Comparison of ENCODE assay signal across 1 cellular context in the genomic region with DNA sequence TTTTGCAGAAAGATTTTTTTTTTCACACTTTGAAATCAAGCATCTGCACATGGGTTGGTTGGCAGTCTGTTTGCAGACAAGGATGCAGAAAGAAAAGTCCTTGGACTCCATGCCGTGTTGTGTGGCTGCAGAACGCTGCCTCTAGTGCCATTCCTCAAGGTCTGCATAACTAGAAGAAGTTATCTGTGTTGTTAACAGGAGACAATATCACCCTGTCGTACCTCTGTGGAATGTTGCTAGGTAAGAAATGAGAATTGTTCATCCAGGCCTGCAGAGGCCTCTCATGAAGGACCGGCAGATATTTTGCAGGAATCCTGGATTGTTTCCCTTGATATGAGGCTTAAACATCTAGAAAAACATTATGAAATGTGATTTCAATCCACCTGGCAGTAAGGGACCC.
TF ChIP-seq lines count a peak whose summit lies in the region.

No MANE protein-coding gene starts in this region.

TF ChIP-seq in WTC11, 78 proteins besides CTCF, POLR2A, EP300 and RAD21 (continued from another document):
- TF ChIP-seq, protein P1, sequence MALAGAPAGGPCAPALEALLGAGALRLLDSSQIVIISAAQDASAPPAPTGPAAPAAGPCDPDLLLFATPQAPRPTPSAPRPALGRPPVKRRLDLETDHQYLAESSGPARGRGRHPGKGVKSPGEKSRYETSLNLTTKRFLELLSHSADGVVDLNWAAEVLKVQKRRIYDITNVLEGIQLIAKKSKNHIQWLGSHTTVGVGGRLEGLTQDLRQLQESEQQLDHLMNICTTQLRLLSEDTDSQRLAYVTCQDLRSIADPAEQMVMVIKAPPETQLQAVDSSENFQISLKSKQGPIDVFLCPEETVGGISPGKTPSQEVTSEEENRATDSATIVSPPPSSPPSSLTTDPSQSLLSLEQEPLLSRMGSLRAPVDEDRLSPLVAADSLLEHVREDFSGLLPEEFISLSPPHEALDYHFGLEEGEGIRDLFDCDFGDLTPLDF (CRISPR knock-in tag; IDR thresholded peaks at IDR 0.05): no peak
- TF ChIP-seq, protein P2, sequence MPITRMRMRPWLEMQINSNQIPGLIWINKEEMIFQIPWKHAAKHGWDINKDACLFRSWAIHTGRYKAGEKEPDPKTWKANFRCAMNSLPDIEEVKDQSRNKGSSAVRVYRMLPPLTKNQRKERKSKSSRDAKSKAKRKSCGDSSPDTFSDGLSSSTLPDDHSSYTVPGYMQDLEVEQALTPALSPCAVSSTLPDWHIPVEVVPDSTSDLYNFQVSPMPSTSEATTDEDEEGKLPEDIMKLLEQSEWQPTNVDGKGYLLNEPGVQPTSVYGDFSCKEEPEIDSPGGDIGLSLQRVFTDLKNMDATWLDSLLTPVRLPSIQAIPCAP (CRISPR knock-in tag; IDR thresholded peaks at IDR 0.05): no peak
- TF ChIP-seq, protein P3, sequence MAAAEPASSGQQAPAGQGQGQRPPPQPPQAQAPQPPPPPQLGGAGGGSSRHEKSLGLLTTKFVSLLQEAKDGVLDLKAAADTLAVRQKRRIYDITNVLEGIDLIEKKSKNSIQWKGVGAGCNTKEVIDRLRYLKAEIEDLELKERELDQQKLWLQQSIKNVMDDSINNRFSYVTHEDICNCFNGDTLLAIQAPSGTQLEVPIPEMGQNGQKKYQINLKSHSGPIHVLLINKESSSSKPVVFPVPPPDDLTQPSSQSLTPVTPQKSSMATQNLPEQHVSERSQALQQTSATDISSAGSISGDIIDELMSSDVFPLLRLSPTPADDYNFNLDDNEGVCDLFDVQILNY (CRISPR knock-in tag; IDR thresholded peaks at IDR 0.05): no peak
- TF ChIP-seq, protein P4, sequence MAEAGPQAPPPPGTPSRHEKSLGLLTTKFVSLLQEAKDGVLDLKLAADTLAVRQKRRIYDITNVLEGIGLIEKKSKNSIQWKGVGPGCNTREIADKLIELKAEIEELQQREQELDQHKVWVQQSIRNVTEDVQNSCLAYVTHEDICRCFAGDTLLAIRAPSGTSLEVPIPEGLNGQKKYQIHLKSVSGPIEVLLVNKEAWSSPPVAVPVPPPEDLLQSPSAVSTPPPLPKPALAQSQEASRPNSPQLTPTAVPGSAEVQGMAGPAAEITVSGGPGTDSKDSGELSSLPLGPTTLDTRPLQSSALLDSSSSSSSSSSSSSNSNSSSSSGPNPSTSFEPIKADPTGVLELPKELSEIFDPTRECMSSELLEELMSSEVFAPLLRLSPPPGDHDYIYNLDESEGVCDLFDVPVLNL (CRISPR knock-in tag; IDR thresholded peaks at IDR 0.05; ENCODE audit: borderline replicate concordance, low read depth): no peak
- TF ChIP-seq SMAD4 (CRISPR knock-in tag; IDR thresholded peaks at IDR 0.05) (no peak), ZBTB21 (CRISPR knock-in tag; IDR thresholded peaks at IDR 0.05; ENCODE audit: borderline replicate concordance) (no peak), ZNF219 (CRISPR knock-in tag; IDR thresholded peaks at IDR 0.05; ENCODE audit: borderline replicate concordance) (no peak), CREB1 (CRISPR knock-in tag; IDR thresholded peaks at IDR 0.05) (no peak), NR3C1 (CRISPR knock-in tag; conservative IDR thresholded peaks at IDR 0.05; ENCODE audit: low read depth) (no peak)
- TF ChIP-seq, protein P5, sequence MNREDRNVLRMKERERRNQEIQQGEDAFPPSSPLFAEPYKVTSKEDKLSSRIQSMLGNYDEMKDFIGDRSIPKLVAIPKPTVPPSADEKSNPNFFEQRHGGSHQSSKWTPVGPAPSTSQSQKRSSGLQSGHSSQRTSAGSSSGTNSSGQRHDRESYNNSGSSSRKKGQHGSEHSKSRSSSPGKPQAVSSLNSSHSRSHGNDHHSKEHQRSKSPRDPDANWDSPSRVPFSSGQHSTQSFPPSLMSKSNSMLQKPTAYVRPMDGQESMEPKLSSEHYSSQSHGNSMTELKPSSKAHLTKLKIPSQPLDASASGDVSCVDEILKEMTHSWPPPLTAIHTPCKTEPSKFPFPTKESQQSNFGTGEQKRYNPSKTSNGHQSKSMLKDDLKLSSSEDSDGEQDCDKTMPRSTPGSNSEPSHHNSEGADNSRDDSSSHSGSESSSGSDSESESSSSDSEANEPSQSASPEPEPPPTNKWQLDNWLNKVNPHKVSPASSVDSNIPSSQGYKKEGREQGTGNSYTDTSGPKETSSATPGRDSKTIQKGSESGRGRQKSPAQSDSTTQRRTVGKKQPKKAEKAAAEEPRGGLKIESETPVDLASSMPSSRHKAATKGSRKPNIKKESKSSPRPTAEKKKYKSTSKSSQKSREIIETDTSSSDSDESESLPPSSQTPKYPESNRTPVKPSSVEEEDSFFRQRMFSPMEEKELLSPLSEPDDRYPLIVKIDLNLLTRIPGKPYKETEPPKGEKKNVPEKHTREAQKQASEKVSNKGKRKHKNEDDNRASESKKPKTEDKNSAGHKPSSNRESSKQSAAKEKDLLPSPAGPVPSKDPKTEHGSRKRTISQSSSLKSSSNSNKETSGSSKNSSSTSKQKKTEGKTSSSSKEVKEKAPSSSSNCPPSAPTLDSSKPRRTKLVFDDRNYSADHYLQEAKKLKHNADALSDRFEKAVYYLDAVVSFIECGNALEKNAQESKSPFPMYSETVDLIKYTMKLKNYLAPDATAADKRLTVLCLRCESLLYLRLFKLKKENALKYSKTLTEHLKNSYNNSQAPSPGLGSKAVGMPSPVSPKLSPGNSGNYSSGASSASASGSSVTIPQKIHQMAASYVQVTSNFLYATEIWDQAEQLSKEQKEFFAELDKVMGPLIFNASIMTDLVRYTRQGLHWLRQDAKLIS (CRISPR knock-in tag; IDR thresholded peaks at IDR 0.05; ENCODE audit: borderline replicate concordance): no peak
- TF ChIP-seq, protein P6, sequence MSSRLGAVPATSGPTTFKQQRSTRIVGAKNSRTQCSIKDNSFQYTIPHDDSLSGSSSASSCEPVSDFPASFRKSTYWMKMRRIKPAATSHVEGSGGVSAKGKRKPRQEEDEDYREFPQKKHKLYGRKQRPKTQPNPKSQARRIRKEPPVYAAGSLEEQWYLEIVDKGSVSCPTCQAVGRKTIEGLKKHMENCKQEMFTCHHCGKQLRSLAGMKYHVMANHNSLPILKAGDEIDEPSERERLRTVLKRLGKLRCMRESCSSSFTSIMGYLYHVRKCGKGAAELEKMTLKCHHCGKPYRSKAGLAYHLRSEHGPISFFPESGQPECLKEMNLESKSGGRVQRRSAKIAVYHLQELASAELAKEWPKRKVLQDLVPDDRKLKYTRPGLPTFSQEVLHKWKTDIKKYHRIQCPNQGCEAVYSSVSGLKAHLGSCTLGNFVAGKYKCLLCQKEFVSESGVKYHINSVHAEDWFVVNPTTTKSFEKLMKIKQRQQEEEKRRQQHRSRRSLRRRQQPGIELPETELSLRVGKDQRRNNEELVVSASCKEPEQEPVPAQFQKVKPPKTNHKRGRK (CRISPR knock-in tag; IDR thresholded peaks at IDR 0.05; ENCODE audit: borderline replicate concordance): no peak
- TF ChIP-seq, protein P7, sequence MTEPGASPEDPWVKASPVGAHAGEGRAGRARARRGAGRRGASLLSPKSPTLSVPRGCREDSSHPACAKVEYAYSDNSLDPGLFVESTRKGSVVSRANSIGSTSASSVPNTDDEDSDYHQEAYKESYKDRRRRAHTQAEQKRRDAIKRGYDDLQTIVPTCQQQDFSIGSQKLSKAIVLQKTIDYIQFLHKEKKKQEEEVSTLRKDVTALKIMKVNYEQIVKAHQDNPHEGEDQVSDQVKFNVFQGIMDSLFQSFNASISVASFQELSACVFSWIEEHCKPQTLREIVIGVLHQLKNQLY (CRISPR knock-in tag; IDR thresholded peaks at IDR 0.05): no peak
- TF ChIP-seq, protein P8, sequence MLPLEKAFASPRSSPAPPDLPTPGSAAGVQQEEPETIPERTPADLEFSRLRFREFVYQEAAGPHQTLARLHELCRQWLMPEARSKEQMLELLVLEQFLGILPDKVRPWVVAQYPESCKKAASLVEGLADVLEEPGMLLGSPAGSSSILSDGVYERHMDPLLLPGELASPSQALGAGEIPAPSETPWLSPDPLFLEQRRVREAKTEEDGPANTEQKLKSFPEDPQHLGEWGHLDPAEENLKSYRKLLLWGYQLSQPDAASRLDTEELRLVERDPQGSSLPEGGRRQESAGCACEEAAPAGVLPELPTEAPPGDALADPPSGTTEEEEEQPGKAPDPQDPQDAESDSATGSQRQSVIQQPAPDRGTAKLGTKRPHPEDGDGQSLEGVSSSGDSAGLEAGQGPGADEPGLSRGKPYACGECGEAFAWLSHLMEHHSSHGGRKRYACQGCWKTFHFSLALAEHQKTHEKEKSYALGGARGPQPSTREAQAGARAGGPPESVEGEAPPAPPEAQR (CRISPR knock-in tag; IDR thresholded peaks at IDR 0.05): no peak
